8 cellular contexts compared by ENCODE assay signal in the genomic region with DNA sequence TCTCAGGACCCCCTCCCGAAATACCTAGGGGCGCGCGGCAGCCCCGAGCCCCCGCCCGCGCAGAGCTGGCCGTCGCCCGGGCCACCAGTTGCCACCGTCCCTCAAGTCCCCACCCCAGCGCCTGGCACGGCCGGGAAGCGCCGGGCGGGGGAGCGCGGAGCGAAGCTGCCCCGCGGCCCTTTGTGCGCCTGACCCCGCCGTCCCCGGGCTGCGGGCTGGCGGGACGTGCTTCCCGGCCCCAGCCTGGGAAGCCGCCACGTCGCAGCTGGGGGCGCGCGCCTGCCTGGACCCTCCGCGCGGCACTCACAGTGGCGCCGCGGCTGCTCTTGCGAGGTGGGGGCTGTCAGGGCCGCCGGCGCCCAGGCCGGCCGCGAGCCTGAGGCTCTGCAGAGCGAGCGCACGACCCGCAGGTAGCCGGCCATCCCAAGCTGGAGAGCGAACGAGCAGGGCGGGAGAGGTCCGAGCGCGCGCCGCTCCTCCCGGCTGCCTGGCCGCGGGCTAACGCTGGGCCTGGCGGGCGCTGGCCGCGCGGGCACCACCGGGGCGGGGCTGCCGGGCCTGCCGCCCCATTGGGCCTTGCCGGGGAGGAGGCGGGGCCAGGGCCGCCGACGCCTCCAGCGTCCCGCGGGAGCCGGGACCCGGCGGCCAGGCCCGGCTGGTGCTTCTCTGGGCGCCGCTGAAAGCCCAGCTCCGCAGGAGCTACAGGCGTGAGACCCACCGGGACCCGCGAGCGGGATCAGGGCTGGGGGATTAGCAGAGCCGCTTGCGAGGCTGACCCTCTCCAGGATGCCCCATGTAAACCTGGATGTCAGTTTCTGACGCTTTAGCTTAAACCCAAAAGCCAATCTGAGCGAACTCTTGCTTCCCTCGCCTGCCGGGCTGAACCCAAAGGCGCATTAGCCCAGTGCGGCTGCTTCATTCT. TPM values are rescaled to one million over a fixed set of nuclear protein-coding genes. Genes with fewer than 3 reads are reported as not detected.
A peak's percentile ranks its signal among the peaks of the same experiment; 100 is the strongest.
DNase-seq lines count a peak whose midpoint lies in the region; ATAC-seq, FAIRE-seq and TF ChIP-seq lines count a peak whose summit lies in the region.

IDH2 (minus strand) TSS at position 500 of the 922 bp plus-strand sequence; CDS start at position 422, 78 bp downstream.

- peak; percentile 92 to 93 for ATAC-seq in right cardiac atrium
- ATAC-seq in psoas muscle = peak; percentile 62 to 75 (median 70)
- no peak for ATAC-seq in HG03378 (IDR thresholded peaks at IDR 0.05; ENCODE audit: unreplicated experiment)

- peaks cover 28% of the 10 kb centered on the region for H4K20me1 ChIP-seq in astrocyte (ENCODE audit: insufficient read depth, low read length)

- H3K27me3 ChIP-seq in astrocyte (ENCODE audit: insufficient read depth, low read length) = no peaks in the 10 kb centered on the region
- H3K27me3 ChIP-seq in right cardiac atrium (ENCODE audit: control insufficient read depth, insufficient read depth) = no peaks in the 10 kb centered on the region
- no peaks in the 10 kb centered on the region for H3K27me3 ChIP-seq in psoas muscle (ENCODE audit: insufficient read depth in 3 of 3, low read length in 2 of 3)

- H3K4me3 Mint-ChIP-seq in HFFc6 (peak within 1 kb of the TSS; percentile 79), astrocyte (ENCODE audit: unreplicated experiment) (peak within 1 kb of the TSS; percentile 85)

- peaks cover 47% of the 10 kb centered on the region for H3K4me1 ChIP-seq in astrocyte (ENCODE audit: insufficient read depth, low read length)
- peaks cover 13% of the 10 kb centered on the region for H3K4me1 ChIP-seq in right cardiac atrium (ENCODE audit: control insufficient read depth, insufficient read depth, low read length)
- peaks cover 73% of the 10 kb centered on the region for H3K4me1 ChIP-seq in psoas muscle

- peak within 1 kb of the TSS; percentile 90 for H3K9ac ChIP-seq in astrocyte (ENCODE audit: low read length)

- peaks cover 62% of the 10 kb centered on the region for H3K4me1 Mint-ChIP-seq in HFFc6 (ENCODE audit: low read depth)
- peaks cover 44% of the 10 kb centered on the region for H3K4me1 Mint-ChIP-seq in astrocyte (ENCODE audit: low read depth, unreplicated experiment)

- peak within 1 kb of the TSS; percentile 79 for H3K27ac ChIP-seq in astrocyte (ENCODE audit: low read depth, low read length)
- peak within 1 kb of the TSS; percentile 85 for H3K27ac ChIP-seq in right cardiac atrium (ENCODE audit: low read length)
- H3K27ac ChIP-seq in psoas muscle = peak within 1 kb of the TSS; percentile 100

- peak within 1 kb of the TSS; percentile 69 for H3K4me3 ChIP-seq in astrocyte (ENCODE audit: insufficient read depth, low read depth, low read length)
- peak within 1 kb of the TSS; percentile 76 for H3K4me3 ChIP-seq in right cardiac atrium (ENCODE audit: low read length)
- H3K4me3 ChIP-seq in psoas muscle = peak within 1 kb of the TSS; percentile 95

- no peaks in the 10 kb centered on the region for H3K36me3 Mint-ChIP-seq in HFFc6 (ENCODE audit: low read depth)
- no peaks in the 10 kb centered on the region for H3K36me3 Mint-ChIP-seq in astrocyte (ENCODE audit: low read depth, unreplicated experiment)

- TF ChIP-seq CTCF in HFFc6 (IDR thresholded peaks at IDR 0.05) (no peak; the same call in 1 of the 2 replicates), astrocyte (IDR thresholded peaks at IDR 0.05; ENCODE audit: insufficient read depth, low read depth, low read length) (no peak), psoas muscle (IDR thresholded peaks at IDR 0.05) (peak; percentile 4)

- H2AFZ ChIP-seq in astrocyte (ENCODE audit: low read depth, low read length) = peak within 1 kb of the TSS; percentile 97

- H3K27ac Mint-ChIP-seq in HFFc6 = peak within 1 kb of the TSS; percentile 38; the same call in 1 of the 2 replicates
- H3K27ac Mint-ChIP-seq in astrocyte (ENCODE audit: unreplicated experiment) = peak within 1 kb of the TSS; percentile 83

- H3K36me3 ChIP-seq in astrocyte (ENCODE audit: insufficient read depth, low read length) (no peaks in the 10 kb centered on the region), psoas muscle (ENCODE audit: insufficient read depth in 1 of 2, low read depth in 1 of 2) (no peaks in the 10 kb centered on the region)

- H3K9me3 Mint-ChIP-seq in HFFc6 (no peaks in the 10 kb centered on the region), astrocyte (ENCODE audit: unreplicated experiment) (peaks cover 2% of the 10 kb centered on the region)

- intact Hi-C loops in T-helper 2 cell treated with Interferon-gamma antibody and Interleukin-4, amounts not matched to agents 100 ng/mL and 5 ng/mL, for 36 hours (cut with micrococcal nuclease) = loop anchor here (1.0 kb wide), 1 partner anchor 129 kb away; no protein-coding TSS in a partner anchor
- intact Hi-C loops in right cardiac atrium (cut with DNase I) = no loop called here
- intact Hi-C loops in psoas muscle (cut with DNase I) = no loop called here

- H3K27me3 Mint-ChIP-seq in HFFc6 (ENCODE audit: insufficient read depth) (peaks cover 3% of the 10 kb centered on the region), astrocyte (ENCODE audit: low read depth, unreplicated experiment) (peaks cover 10% of the 10 kb centered on the region)

- no peaks in the 10 kb centered on the region for H3K9me3 ChIP-seq in astrocyte (ENCODE audit: insufficient read depth, low read depth, low read length)
- H3K9me3 ChIP-seq in right cardiac atrium (ENCODE audit: control insufficient read depth, low read length) = no peaks in the 10 kb centered on the region
- H3K9me3 ChIP-seq in psoas muscle = no peaks in the 10 kb centered on the region

- peak; percentile 87 for DNase-seq in GM12891 (ENCODE audit: insufficient read length, low spot score)
- DNase-seq in HFFc6 = peak; percentile 50
- peak; percentile 46 for DNase-seq in NCI-H1048 (lab: John Stamatoyannopoulos, UW)
- peak; percentile 67 for DNase-seq in astrocyte (ENCODE audit: low read depth)
- DNase-seq in right cardiac atrium = peak; percentile 87 to 94 (median 93)
- peak; percentile 88 to 90 for DNase-seq in psoas muscle

- FAIRE-seq in GM12891 (lab: Jason Lieb, UNC) (peak; percentile 92), astrocyte (lab: Jason Lieb, UNC) (no peak)

- WGBS in right cardiac atrium = under 1% methylated on average over 104 of the region's 104 CpGs
- 0 to 1% (median 1%) methylated on average over 63 to 104 of the region's 104 CpGs for WGBS in psoas muscle, 3 donors

- peak; percentile 64; the same call in 1 of the 2 replicates for TF ChIP-seq POLR2A in GM12891 (IDR thresholded peaks at IDR 0.05; ENCODE audit: low read depth, low read length)

- peaks cover 40% of the 10 kb centered on the region for H3K79me2 ChIP-seq in astrocyte (ENCODE audit: insufficient read depth, low read length)

- peak within 1 kb of the TSS; percentile 94 for H3K4me2 ChIP-seq in astrocyte (ENCODE audit: low read length)

TF ChIP-seq in GM12891, 5 proteins besides CTCF, POLR2A, EP300 and RAD21:
- TF ChIP-seq POLR2AphosphoS5 (IDR thresholded peaks at IDR 0.05; ENCODE audit: low read depth, low read length) (peak; percentile 73; the same call in 1 of the 2 replicates), SPI1 (IDR thresholded peaks at IDR 0.05; ENCODE audit: low read depth, low read length) (no peak), TAF1 (IDR thresholded peaks at IDR 0.05; ENCODE audit: low read depth, low read length) (0 out of 2 replicates have a peak, but pooled peaks have one; percentile 39)

RNA-seq across cellular contexts. Expression of gene IDH2, which starts in this region (rescaled TPM):
- 111 TPM for polyA plus RNA-seq in GM12891 (2012; ENCODE audit: low read depth, missing spikeins)
- total RNA-seq in HFFc6 (2021; fragmentation: NEBNext Ultra II Directional; extraction: Animal tissue kit (Norgen Biotek cat#: 25700)) = 10 to 100 TPM; 26.3 to 32.4 (median 28.9) TPM
- 256 and 258 TPM in 2 replicates for total RNA-seq in T-helper 2 cell treated with Interferon-gamma antibody and Interleukin-4, amounts not matched to agents 100 ng/mL and 5 ng/mL, for 36 hours
- 76.6 and 87.3 TPM in 2 replicates for total RNA-seq in astrocyte
- 100 to 1,000 TPM; 203 to 246 (median 221) TPM for total RNA-seq in right cardiac atrium
- 275 TPM for polyA plus RNA-seq in right cardiac atrium
- total RNA-seq in psoas muscle = 100 to 1,000 TPM; 513 to 926 (median 752) TPM
- polyA plus RNA-seq in psoas muscle = 100 to 1,000 TPM; 365 to 759 (median 405) TPM
